ENCODE assay signal across 25 cellular contexts in the genomic region with DNA sequence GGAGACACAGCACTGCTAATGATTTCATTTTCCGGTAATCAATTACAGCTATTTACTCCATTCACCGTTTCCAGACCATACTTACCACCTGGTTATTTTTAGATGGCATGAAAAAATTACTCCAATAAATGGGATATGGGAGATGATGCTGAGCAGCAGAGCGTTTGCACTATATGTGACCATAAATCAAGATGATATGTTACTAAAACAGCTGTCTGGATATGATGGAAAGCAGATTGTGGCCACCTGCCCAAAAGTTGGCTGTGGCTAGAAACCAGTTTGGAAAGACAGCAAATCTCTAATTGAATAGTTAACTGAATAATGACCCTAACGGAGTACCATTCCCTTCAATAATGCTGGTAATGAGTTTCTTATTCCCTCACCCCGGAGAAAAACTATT.
"Had no signal": no experiment of that assay in that cellular context is flagged by ENCODE, and none has a peak within 500 bp of the region (broad histone marks: within the 10 kb centered on the region; RNA-seq: fewer than 3 reads in every experiment).

No MANE protein-coding gene starts in this region.

- H3K27ac Mint-ChIP-seq: activated CD8-positive, alpha-beta memory T cell treated with anti-CD3 and anti-CD28 coated beads, Interleukin-2, amount 10 ng/mL, durations not matched to agents 7 days and 5 days; activated naive CD4-positive, alpha-beta T cell treated with anti-CD3 and anti-CD28 coated beads, Interleukin-2, amount 50 U/mL, for 24 hours; activated T-cell treated with anti-CD3 and anti-CD28 coated beads, Interleukin-2, amount 50 U/mL, for 24 hours; activated T-helper 1 cell treated with anti-CD3 and anti-CD28 coated beads, Interleukin-12 subunit alpha, Interleukin-12 subunit beta, Interleukin-2, Interleukin-4 antibody, amounts not matched to agents 30 ng/mL and 10 ng/mL and 1 ng/mL, durations not matched to agents 14 hours and 24 hours and 36 hours; T-helper 17 cell; WTC11 had no signal

- DNase-seq: activated CD4-positive, alpha-beta T cell treated with anti-CD3 and anti-CD28 coated beads for 48 hours; activated CD4-positive, alpha-beta T cell treated with anti-CD3 and anti-CD28 coated beads, Interleukin-2, amount 50 U/mL, for 4 hours; activated CD4-positive, CD25-positive, alpha-beta regulatory T cell treated with anti-CD3 and anti-CD28 coated beads, Interleukin-2, amount 50 U/mL, for 72 hours; activated CD8-positive, alpha-beta memory T cell treated with anti-CD3 and anti-CD28 coated beads, Interleukin-2, amount 10 ng/mL, durations not matched to agents 7 days and 5 days; activated effector memory CD4-positive, alpha-beta T cell treated with Interleukin-2 at 50 U/mL for 16 hours; activated naive CD4-positive, alpha-beta T cell; activated T-cell treated with anti-CD3 and anti-CD28 coated beads, Interleukin-2, amount 50 U/mL, for 24 hours; amniotic stem cell; body of pancreas; central memory CD4-positive, alpha-beta T cell; Kasumi-1; KBM-7; NCI-H1930; NCI-H345; NCI-H526; NCI-H82; Peyer's patch; Right ventricle myocardium superior; T-helper 17 cell; T-helper 9 cell had no signal

- H3K4me1 ChIP-seq: ascending aorta had no signal

- H3K4me1 Mint-ChIP-seq: activated naive CD4-positive, alpha-beta T cell treated with anti-CD3 and anti-CD28 coated beads, Interleukin-2, amount 50 U/mL, for 24 hours; T-helper 17 cell; WTC11 had no signal

- H3K36me3 ChIP-seq: ascending aorta, Peyer's patch had no signal

- H3K4me3 Mint-ChIP-seq: activated CD8-positive, alpha-beta memory T cell treated with anti-CD3 and anti-CD28 coated beads, Interleukin-2, amount 10 ng/mL, durations not matched to agents 7 days and 5 days; activated naive CD4-positive, alpha-beta T cell treated with anti-CD3 and anti-CD28 coated beads, Interleukin-2, amount 50 U/mL, for 24 hours; activated T-cell treated with anti-CD3 and anti-CD28 coated beads, Interleukin-2, amount 50 U/mL, for 24 hours; activated T-helper 1 cell treated with anti-CD3 and anti-CD28 coated beads, Interleukin-12 subunit alpha, Interleukin-12 subunit beta, Interleukin-2, Interleukin-4 antibody, amounts not matched to agents 30 ng/mL and 10 ng/mL and 1 ng/mL, durations not matched to agents 14 hours and 24 hours and 36 hours; T-helper 17 cell; WTC11 had no signal

- H3K27ac ChIP-seq: ascending aorta, Peyer's patch, RWPE1 had no signal

- H3K27me3 ChIP-seq: ascending aorta, body of pancreas, Peyer's patch had no signal

- H3K9me3 Mint-ChIP-seq: activated naive CD4-positive, alpha-beta T cell treated with anti-CD3 and anti-CD28 coated beads, Interleukin-2, amount 50 U/mL, for 24 hours; activated T-cell treated with anti-CD3 and anti-CD28 coated beads, Interleukin-2, amount 50 U/mL, for 24 hours had no signal

- H3K27me3 Mint-ChIP-seq: activated CD8-positive, alpha-beta memory T cell treated with anti-CD3 and anti-CD28 coated beads, Interleukin-2, amount 10 ng/mL, durations not matched to agents 7 days and 5 days; T-helper 17 cell had no signal

- H3K36me3 Mint-ChIP-seq: activated CD8-positive, alpha-beta memory T cell treated with anti-CD3 and anti-CD28 coated beads, Interleukin-2, amount 10 ng/mL, durations not matched to agents 7 days and 5 days; activated naive CD4-positive, alpha-beta T cell treated with anti-CD3 and anti-CD28 coated beads, Interleukin-2, amount 50 U/mL, for 24 hours had no signal

- H3K4me3 ChIP-seq: ascending aorta, body of pancreas, Peyer's patch had no signal

- H3K9me3 ChIP-seq: ascending aorta, body of pancreas, Peyer's patch had no signal

- ATAC-seq: activated CD8-positive, alpha-beta memory T cell treated with anti-CD3 and anti-CD28 coated beads, Interleukin-2, amount 10 ng/mL, durations not matched to agents 7 days and 5 days; body of pancreas; T-helper 17 cell; WTC11 had no signal
